In the genomic region with DNA sequence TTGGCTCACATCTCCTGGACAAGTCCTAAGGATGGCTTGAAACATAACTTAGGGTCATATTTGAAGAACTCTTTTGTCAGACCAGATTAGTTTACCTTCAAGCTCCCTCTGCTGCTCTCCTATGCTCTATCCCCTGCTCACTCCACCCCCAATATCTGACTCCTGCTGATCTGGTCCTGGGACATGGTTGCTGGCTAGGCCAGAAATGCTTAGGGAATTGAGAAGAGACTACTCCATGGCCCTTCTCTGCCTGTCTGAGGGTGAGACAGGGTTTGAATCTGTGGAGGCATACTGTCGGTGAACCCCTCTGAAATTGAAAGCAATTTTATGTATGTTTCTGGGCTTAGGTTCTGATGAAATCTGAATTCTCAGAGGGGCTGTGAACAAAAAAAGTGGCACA, we compare ENCODE assay signal across 14 cellular contexts. TPM values are rescaled to one million over a fixed set of nuclear protein-coding genes. Genes with fewer than 3 reads are reported as not detected.
A peak's percentile ranks its signal among the peaks of the same experiment; 100 is the strongest.
DNase-seq lines count a peak whose midpoint lies in the region; ATAC-seq and TF ChIP-seq lines count a peak whose summit lies in the region.
"Had no signal": no experiment of that assay in that cellular context is flagged by ENCODE, and none has a peak within 500 bp of the region (broad histone marks: within the 10 kb centered on the region; RNA-seq: fewer than 3 reads in every experiment).

No MANE protein-coding gene starts in this region.

- H4K20me1 ChIP-seq in hepatocyte (ENCODE audit: insufficient read depth, poor library complexity, severe bottlenecking), result peaks cover 59% of the 10 kb centered on the region

- no peak for TF ChIP-seq CTCF in left ventricle myocardium inferior (IDR thresholded peaks at IDR 0.05; ENCODE audit: borderline replicate concordance)
- no peak for TF ChIP-seq CTCF in Peyer's patch (IDR thresholded peaks at IDR 0.05)
- TF ChIP-seq CTCF in hepatocyte (IDR thresholded peaks at IDR 0.05; ENCODE audit: poor library complexity), result no peak

- H3K4me3 ChIP-seq in left ventricle myocardium inferior (no peak overlapping the region), Peyer's patch (peak overlapping the region in 1 of 4 donors; percentile 9), hepatocyte (no peak overlapping the region), aorta (ENCODE audit: low read length in 2 of 2) (no peak overlapping the region)

- peak overlapping the region; percentile 22 for H3K27ac ChIP-seq in left ventricle myocardium inferior (replicated peaks)
- H3K27ac ChIP-seq in Peyer's patch, result peak overlapping the region in 3 of 4 donors; percentile 24 to 44 (median 26)
- H3K27ac ChIP-seq in hepatocyte, result peak overlapping the region; percentile 47
- no peak overlapping the region for H3K27ac ChIP-seq in aorta (ENCODE audit: low read depth in 1 of 2, low read length in 2 of 2)
- H3K27ac ChIP-seq: parathyroid adenoma had no signal

- peak overlapping the region; percentile 16 for H3K4me2 ChIP-seq in hepatocyte

- H3K36me3 ChIP-seq in left ventricle myocardium inferior (no peaks in the 10 kb centered on the region), Peyer's patch (no peaks in the 10 kb centered on the region), hepatocyte (replicated peaks; ENCODE audit: insufficient read depth, low read depth) (no peaks in the 10 kb centered on the region), aorta (ENCODE audit: control insufficient read depth in 1 of 2, insufficient read depth in 2 of 2, low read length in 1 of 2) (no peaks in the 10 kb centered on the region)

- H3K9me2 ChIP-seq in hepatocyte (replicated peaks; ENCODE audit: insufficient read depth), result no peaks in the 10 kb centered on the region

- ATAC-seq in Right ventricle myocardium inferior (no peak), aorta (ENCODE audit: low FRiP score) (no peak), SK-N-SH treated with all-trans-retinoic acid at 6 μM for 48 hours (no peak)

- DNase-seq in left ventricle myocardium inferior, result no peak
- no peak for DNase-seq in Right ventricle myocardium inferior (ENCODE audit: missing footprints)
- no peak for DNase-seq in Peyer's patch
- DNase-seq in hepatocyte (ENCODE audit: low spot score), result no peak
- no peak for DNase-seq in aorta
- DNase-seq in NCI-H748 treated with DMSO at 0.1 percent for 48 hours (lab: John Stamatoyannopoulos, UW), result no peak
- DNase-seq in C1 segment of cervical spinal cord (lab: John Stamatoyannopoulos, UW), result no peak
- DNase-seq: BE2C, GDM1, NCI-H146, NCI-H69, Right ventricle myocardium superior had no signal

- 94% methylated on average over 1 of the region's 1 CpG for WGBS in hepatocyte (ENCODE audit: low lambda C conversion rate, missing lambda C conversion rate)
- 84 to 91% methylated on average over 1 of the region's 1 CpG for WGBS in aorta, 2 donors

- H3K4me1 ChIP-seq in left ventricle myocardium inferior (peaks cover 94% of the 10 kb centered on the region), Peyer's patch (peaks cover 0 to 73% (median 15%) of the 10 kb centered on the region in 4 donors), hepatocyte (ENCODE audit: insufficient read depth) (peaks cover 27% of the 10 kb centered on the region), aorta (ENCODE audit: control insufficient read depth in 1 of 2, insufficient read depth in 2 of 2, low read length in 2 of 2) (peaks cover 4 to 5% of the 10 kb centered on the region in 2 donors)

- peaks cover 80% of the 10 kb centered on the region for H3K79me2 ChIP-seq in hepatocyte

- no peak for TF ChIP-seq POLR2A in Peyer's patch (IDR thresholded peaks at IDR 0.05)

- H2AFZ ChIP-seq in hepatocyte, result no peak overlapping the region
- H2AFZ ChIP-seq: parathyroid adenoma had no signal

- intact Hi-C loops in left ventricle myocardium inferior (cut with micrococcal nuclease) (no loop called here), Right ventricle myocardium inferior (cut with DNase I) (loop anchor here (5.0 kb wide), 1 partner anchor 345 kb away; no protein-coding TSS in a partner anchor), aorta (cut with DNase I) (no loop called here)

- H3K9me3 ChIP-seq in left ventricle myocardium inferior (replicated peaks) (no peaks in the 10 kb centered on the region), Peyer's patch (no peaks in the 10 kb centered on the region), hepatocyte (ENCODE audit: low read depth) (no peaks in the 10 kb centered on the region), aorta (ENCODE audit: control insufficient read depth, low read length) (no peaks in the 10 kb centered on the region)
- H3K9me3 ChIP-seq: BE2C had no signal

- H3K27me3 ChIP-seq in left ventricle myocardium inferior (ENCODE audit: low read depth), result no peaks in the 10 kb centered on the region
- H3K27me3 ChIP-seq in Peyer's patch, result no peaks in the 10 kb centered on the region
- H3K27me3 ChIP-seq in hepatocyte, result no peaks in the 10 kb centered on the region
- no peaks in the 10 kb centered on the region for H3K27me3 ChIP-seq in aorta (ENCODE audit: control insufficient read depth in 1 of 2, insufficient read depth in 2 of 2, low read length in 1 of 2)
- H3K27me3 ChIP-seq: BE2C had no signal

TF ChIP-seq in SK-N-SH treated with all-trans-retinoic acid at 6 μM for 48 hours, 23 proteins besides CTCF, POLR2A, EP300 and RAD21:
- TF ChIP-seq ZNF8 (CRISPR knock-in tag; IDR thresholded peaks at IDR 0.05) (no peak), ISL1 (CRISPR knock-in tag; IDR thresholded peaks at IDR 0.05) (no peak), BACH2 (CRISPR knock-in tag; IDR thresholded peaks at IDR 0.05; ENCODE audit: borderline replicate concordance) (no peak), ZFP3 (CRISPR knock-in tag; IDR thresholded peaks at IDR 0.05) (no peak), OSR1 (CRISPR knock-in tag; IDR thresholded peaks at IDR 0.05) (no peak)
- TF ChIP-seq, protein P1, sequence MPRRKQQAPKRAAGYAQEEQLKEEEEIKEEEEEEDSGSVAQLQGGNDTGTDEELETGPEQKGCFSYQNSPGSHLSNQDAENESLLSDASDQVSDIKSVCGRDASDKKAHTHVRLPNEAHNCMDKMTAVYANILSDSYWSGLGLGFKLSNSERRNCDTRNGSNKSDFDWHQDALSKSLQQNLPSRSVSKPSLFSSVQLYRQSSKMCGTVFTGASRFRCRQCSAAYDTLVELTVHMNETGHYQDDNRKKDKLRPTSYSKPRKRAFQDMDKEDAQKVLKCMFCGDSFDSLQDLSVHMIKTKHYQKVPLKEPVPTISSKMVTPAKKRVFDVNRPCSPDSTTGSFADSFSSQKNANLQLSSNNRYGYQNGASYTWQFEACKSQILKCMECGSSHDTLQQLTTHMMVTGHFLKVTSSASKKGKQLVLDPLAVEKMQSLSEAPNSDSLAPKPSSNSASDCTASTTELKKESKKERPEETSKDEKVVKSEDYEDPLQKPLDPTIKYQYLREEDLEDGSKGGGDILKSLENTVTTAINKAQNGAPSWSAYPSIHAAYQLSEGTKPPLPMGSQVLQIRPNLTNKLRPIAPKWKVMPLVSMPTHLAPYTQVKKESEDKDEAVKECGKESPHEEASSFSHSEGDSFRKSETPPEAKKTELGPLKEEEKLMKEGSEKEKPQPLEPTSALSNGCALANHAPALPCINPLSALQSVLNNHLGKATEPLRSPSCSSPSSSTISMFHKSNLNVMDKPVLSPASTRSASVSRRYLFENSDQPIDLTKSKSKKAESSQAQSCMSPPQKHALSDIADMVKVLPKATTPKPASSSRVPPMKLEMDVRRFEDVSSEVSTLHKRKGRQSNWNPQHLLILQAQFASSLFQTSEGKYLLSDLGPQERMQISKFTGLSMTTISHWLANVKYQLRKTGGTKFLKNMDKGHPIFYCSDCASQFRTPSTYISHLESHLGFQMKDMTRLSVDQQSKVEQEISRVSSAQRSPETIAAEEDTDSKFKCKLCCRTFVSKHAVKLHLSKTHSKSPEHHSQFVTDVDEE (CRISPR knock-in tag; IDR thresholded peaks at IDR 0.05), result no peak
- TF ChIP-seq, protein P2, sequence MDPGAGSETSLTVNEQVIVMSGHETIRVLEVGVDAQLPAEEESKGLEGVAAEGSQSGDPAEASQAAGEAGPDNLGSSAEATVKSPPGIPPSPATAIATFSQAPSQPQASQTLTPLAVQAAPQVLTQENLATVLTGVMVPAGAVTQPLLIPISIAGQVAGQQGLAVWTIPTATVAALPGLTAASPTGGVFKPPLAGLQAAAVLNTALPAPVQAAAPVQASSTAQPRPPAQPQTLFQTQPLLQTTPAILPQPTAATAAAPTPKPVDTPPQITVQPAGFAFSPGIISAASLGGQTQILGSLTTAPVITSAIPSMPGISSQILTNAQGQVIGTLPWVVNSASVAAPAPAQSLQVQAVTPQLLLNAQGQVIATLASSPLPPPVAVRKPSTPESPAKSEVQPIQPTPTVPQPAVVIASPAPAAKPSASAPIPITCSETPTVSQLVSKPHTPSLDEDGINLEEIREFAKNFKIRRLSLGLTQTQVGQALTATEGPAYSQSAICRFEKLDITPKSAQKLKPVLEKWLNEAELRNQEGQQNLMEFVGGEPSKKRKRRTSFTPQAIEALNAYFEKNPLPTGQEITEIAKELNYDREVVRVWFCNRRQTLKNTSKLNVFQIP (CRISPR knock-in tag; IDR thresholded peaks at IDR 0.05; ENCODE audit: borderline replicate concordance, low read depth), result no peak
- TF ChIP-seq, protein P3, sequence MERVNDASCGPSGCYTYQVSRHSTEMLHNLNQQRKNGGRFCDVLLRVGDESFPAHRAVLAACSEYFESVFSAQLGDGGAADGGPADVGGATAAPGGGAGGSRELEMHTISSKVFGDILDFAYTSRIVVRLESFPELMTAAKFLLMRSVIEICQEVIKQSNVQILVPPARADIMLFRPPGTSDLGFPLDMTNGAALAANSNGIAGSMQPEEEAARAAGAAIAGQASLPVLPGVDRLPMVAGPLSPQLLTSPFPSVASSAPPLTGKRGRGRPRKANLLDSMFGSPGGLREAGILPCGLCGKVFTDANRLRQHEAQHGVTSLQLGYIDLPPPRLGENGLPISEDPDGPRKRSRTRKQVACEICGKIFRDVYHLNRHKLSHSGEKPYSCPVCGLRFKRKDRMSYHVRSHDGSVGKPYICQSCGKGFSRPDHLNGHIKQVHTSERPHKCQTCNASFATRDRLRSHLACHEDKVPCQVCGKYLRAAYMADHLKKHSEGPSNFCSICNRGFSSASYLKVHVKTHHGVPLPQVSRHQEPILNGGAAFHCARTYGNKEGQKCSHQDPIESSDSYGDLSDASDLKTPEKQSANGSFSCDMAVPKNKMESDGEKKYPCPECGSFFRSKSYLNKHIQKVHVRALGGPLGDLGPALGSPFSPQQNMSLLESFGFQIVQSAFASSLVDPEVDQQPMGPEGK (CRISPR knock-in tag; IDR thresholded peaks at IDR 0.05; ENCODE audit: borderline replicate concordance), result no peak

RNA-seq across cellular contexts. Expression of a gene that starts 3.3 kb away (rescaled TPM):
- 22.7 TPM for total RNA-seq in left ventricle myocardium inferior
- 22.4 TPM for total RNA-seq in Right ventricle myocardium inferior
- total RNA-seq in Peyer's patch, result 10 to 100 TPM; 33.0 to 42.2 (median 37.8) TPM
- 23.9 and 45.2 TPM in 2 replicates for total RNA-seq in hepatocyte
- 21.0 and 22.8 TPM in 2 replicates for polyA plus RNA-seq in hepatocyte
- 10 to 100 TPM; 48.7 to 60.4 TPM for total RNA-seq in aorta
- 10 to 100 TPM in 1 of 2 donors, 1 to 10 TPM in 1; 8.6 to 12.5 TPM for polyA plus RNA-seq in aorta

Comparison
In these comparisons a context has a peak if more than half of its experiments do, and no peak if none do; other contexts are left out.
1. H3K27ac ChIP-seq: peak in left ventricle myocardium inferior (single experiment), Peyer's patch (3 of 4) and hepatocyte (single experiment); none in aorta (0 of 2).